In genomic region chr22:47310601-47311000, GRCh38 we compare ENCODE assay signal across 15 cellular contexts.
"Had no signal": no experiment of that assay in that cellular context is flagged by ENCODE, and none has a peak within 500 bp of the region (broad histone marks: within the 10 kb centered on the region; RNA-seq: fewer than 3 reads in every experiment).

No MANE protein-coding gene starts in this region.

- H3K27me3 ChIP-seq: cardiac muscle cell, tibial artery, vagina had no signal

- DNase-seq: activated CD4-positive, alpha-beta memory T cell treated with anti-CD3 and anti-CD28 coated beads, Interleukin-2, amount 10 ng/mL, durations not matched to agents 7 days and 5 days; activated CD4-positive, alpha-beta T cell treated with anti-CD3 and anti-CD28 coated beads for 36 hours; activated gamma-delta T cell treated with Interleukin-2 at 50 U/mL for 16 hours; activated naive CD8-positive, alpha-beta T cell treated with anti-CD3 and anti-CD28 coated beads for 36 hours; activated T-cell treated with anti-CD3 and anti-CD28 coated beads, Interleukin-2, amount 50 U/mL, for 72 hours; left cardiac atrium; lower lobe of right lung; naive B cell; right cardiac atrium; T1000; tibial artery had no signal

- H3K4me1 ChIP-seq: lower lobe of right lung, tibial artery had no signal

- H3K27ac ChIP-seq: cardiac muscle cell, lower lobe of right lung, tibial artery, vagina had no signal

- ATAC-seq: activated CD4-positive, alpha-beta T cell treated with anti-CD3 and anti-CD28 coated beads for 36 hours; activated T-cell treated with anti-CD3 and anti-CD28 coated beads, Interleukin-2, amount 50 U/mL, for 72 hours; left cardiac atrium; lower lobe of right lung; right cardiac atrium; stimulated activated effector memory CD8-positive, alpha-beta T cell treated with anti-CD3 and anti-CD28 coated beads, Interleukin-12 subunit alpha, Interleukin-12 subunit beta, amount 100 ng/mL, for 72 hours had no signal

- H3K4me2 ChIP-seq: smooth muscle cell had no signal

- H3K36me3 ChIP-seq: cardiac muscle cell, lower lobe of right lung, tibial artery, vagina had no signal

- H3K9me3 ChIP-seq: lower lobe of right lung, vagina had no signal

- H3K4me3 ChIP-seq: cardiac muscle cell, lower lobe of right lung, smooth muscle cell, tibial artery, vagina had no signal
